Comparison of ENCODE assay signal across 1 cellular context in the genomic region with DNA sequence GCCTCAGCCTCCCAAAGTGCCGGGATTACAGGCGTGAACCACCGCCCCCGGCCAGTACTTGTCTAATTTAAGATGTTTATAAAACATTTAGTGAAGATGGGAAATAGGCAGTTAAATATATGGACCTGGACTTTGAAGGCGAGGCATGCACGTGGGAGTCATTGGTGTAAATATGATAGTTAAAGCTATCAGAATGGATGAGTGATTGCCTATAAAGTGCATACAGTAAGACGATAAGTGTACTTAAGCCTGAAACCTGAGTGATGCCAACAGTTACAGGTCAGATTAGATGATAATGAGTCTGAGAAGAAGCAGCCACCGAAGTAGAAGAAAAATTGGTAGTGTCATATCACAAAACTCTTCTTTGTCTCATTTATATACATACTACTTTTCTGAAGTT.
TF ChIP-seq lines count a peak whose summit lies in the region.

No MANE protein-coding gene starts in this region.

TF ChIP-seq in HEK293, 187 proteins besides CTCF, POLR2A, EP300 and RAD21 (continued from another document):
- TF ChIP-seq ZNF777 (tag by site-specific recombination; IDR thresholded peaks at IDR 0.05; ENCODE audit: borderline replicate concordance) (no peak), ELK4 (IDR thresholded peaks at IDR 0.05; ENCODE audit: borderline replicate concordance, low read depth, low read length) (no peak), ZSCAN30 (tag by site-specific recombination; IDR thresholded peaks at IDR 0.05) (no peak), ZNF23 (tag by site-specific recombination; IDR thresholded peaks at IDR 0.05; ENCODE audit: borderline replicate concordance) (no peak), ZNF558 (tag by site-specific recombination; IDR thresholded peaks at IDR 0.05) (no peak), OVOL3 (tag by site-specific recombination; IDR thresholded peaks at IDR 0.05) (peak; percentile 85; the same call in 1 of the 2 replicates), ZNF548 (tag by site-specific recombination; IDR thresholded peaks at IDR 0.05) (no peak), MYNN (tag by site-specific recombination; IDR thresholded peaks at IDR 0.05; ENCODE audit: borderline replicate concordance) (no peak)
